Comparison of ENCODE assay signal across 25 cellular contexts in the genomic region with DNA sequence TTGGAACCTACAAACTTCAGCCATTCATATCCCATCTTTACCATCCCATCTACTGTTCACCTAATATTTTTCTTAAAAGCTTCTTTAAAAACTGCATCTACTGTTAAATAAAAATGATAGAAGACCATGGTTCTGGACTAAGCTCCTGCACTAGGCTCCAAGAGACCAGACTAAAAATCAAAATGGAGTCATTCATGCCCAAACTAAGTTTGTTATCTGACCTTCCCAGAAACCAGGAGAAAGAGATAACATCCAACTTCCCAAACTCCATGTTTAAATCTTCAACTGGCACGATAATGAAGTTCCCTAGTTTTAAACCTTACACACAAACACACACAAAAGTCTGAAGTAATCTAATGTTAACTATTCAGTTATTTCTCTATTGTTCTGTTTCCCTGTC.
"Had no signal": no experiment of that assay in that cellular context is flagged by ENCODE, and none has a peak within 500 bp of the region (broad histone marks: within the 10 kb centered on the region; RNA-seq: fewer than 3 reads in every experiment).

No MANE protein-coding gene starts in this region.

- H3K4me1 ChIP-seq: testis had no signal

- H3K9me3 Mint-ChIP-seq: effector memory CD8-positive, alpha-beta T cell; memory B cell; mesothelial cell of epicardium; naive B cell; natural killer cell treated with Interleukin-12 subunit alpha and Interleukin-12 subunit beta and Interleukin-15 and Interleukin-18, amount 100 ng/mL, for 72 hours; neural progenitor cell; type B pancreatic cell had no signal

- H2AFZ ChIP-seq: neural progenitor cell had no signal

- H3K36me3 Mint-ChIP-seq: mesothelial cell of epicardium had no signal

- H3K27ac ChIP-seq: lower lobe of right lung, neural progenitor cell, testis had no signal

- H3K9me3 ChIP-seq: lower lobe of right lung, mucosa of descending colon, stomach, testis, tibial artery had no signal

- DNase-seq: effector memory CD8-positive, alpha-beta T cell; left ventricle myocardium superior; lower lobe of right lung; mucosa of descending colon; naive B cell; nucleus accumbens; posterior cingulate gyrus; retina; stimulated activated CD4-positive, alpha-beta T cell treated with anti-CD3 and anti-CD28 coated beads, Interleukin-12 subunit alpha, Interleukin-12 subunit beta, amount 100 ng/mL, for 4 hours; stimulated activated CD4-positive, alpha-beta T cell treated with anti-CD3 and anti-CD28 coated beads, Interleukin-1b, Interleukin-23, amount 100 ng/mL, for 48 hours; stimulated activated CD4-positive, alpha-beta T cell treated with anti-CD3 and anti-CD28 coated beads, Interleukin-4, amount 100 ng/mL, for 1 hour; stimulated activated CD8-positive, alpha-beta memory T cell treated with anti-CD3 and anti-CD28 coated beads, Interleukin-4, amount 100 ng/mL, for 48 hours; stimulated activated naive CD4-positive, alpha-beta T cell treated with Interleukin-2 at 50 U/mL for 16 hours; stomach; substantia nigra; testis; tibial artery had no signal

- H3K27ac Mint-ChIP-seq: effector memory CD8-positive, alpha-beta T cell; memory B cell; mesothelial cell of epicardium; neural progenitor cell; type B pancreatic cell had no signal

- H3K4me2 ChIP-seq: neural progenitor cell, smooth muscle cell had no signal

- H3K36me3 ChIP-seq: lower lobe of right lung, neural progenitor cell had no signal

- H3K27me3 ChIP-seq: neural progenitor cell, stomach, testis, tibial artery had no signal

- ATAC-seq: effector memory CD8-positive, alpha-beta T cell; left ventricle myocardium superior; lower lobe of right lung; mucosa of descending colon; sciatic nerve had no signal

- H3K4me3 ChIP-seq: coronary artery, lower lobe of right lung, mucosa of descending colon, neural progenitor cell, smooth muscle cell, stomach, testis, tibial artery had no signal

- H3K4me3 Mint-ChIP-seq: effector memory CD8-positive, alpha-beta T cell; memory B cell; mesothelial cell of epicardium; naive B cell; natural killer cell treated with Interleukin-12 subunit alpha and Interleukin-12 subunit beta and Interleukin-15 and Interleukin-18, amount 100 ng/mL, for 72 hours; neural progenitor cell; type B pancreatic cell had no signal

- H3K27me3 Mint-ChIP-seq: effector memory CD8-positive, alpha-beta T cell; memory B cell; naive B cell; natural killer cell treated with Interleukin-12 subunit alpha and Interleukin-12 subunit beta and Interleukin-15 and Interleukin-18, amount 100 ng/mL, for 72 hours; type B pancreatic cell had no signal
